ENCODE assay signal across 8 cellular contexts in the genomic region with DNA sequence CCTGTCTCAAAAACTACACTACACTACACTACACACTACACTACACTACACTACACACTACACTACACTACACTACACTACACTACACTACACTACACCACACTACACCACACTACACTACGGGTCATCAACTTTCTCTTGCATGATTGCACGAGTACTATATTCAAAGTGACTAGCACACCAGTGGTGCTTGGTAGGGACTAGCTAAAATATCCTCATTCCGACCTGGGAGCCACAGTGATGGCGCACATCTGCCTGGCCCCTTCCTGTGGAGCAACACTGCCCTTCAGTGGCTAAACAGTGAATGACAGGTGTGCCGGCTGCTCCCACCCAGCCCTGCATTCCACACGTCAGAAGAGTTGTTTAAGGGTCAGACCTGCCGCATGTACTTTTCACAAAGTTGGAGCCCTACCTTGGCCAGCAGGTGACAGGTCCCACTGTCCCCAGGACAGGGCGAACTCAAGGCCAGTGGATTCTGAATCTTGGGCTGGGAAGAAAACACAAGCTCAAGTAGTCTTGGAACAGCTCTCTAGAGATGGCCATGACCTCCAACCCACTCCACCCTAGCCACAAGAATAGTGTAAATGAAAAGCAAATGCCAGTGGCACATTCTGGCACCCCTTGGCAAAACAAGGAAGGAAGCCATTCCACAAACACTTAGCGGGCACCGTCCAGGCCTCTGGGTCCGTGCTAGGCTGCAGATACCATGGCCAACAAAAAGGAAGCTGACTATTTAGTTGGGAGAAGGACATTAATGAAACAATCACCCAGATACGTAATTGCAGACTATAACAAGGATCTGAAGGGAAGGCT. TPM values are rescaled to one million over a fixed set of nuclear protein-coding genes. Genes with fewer than 3 reads are reported as not detected.
DNase-seq lines count a peak whose midpoint lies in the region; ATAC-seq and TF ChIP-seq lines count a peak whose summit lies in the region.

No MANE protein-coding gene starts in this region.

- H4K20me1 ChIP-seq in hepatocyte (ENCODE audit: insufficient read depth, poor library complexity, severe bottlenecking) (no peaks in the 10 kb centered on the region), smooth muscle cell (ENCODE audit: low read depth) (no peaks in the 10 kb centered on the region)

- H3F3A ChIP-seq in smooth muscle cell (ENCODE audit: low read depth): no peaks in the 10 kb centered on the region

- no peaks in the 10 kb centered on the region for H3K9me3 Mint-ChIP-seq in T-helper 2 cell treated with Interferon-gamma antibody and Interleukin-4, amounts not matched to agents 5 μg/mL and 100 μg/mL, for 36 hours

- no peak overlapping the region for H3K9ac ChIP-seq in smooth muscle cell (ENCODE audit: low read depth)

- H3K27ac Mint-ChIP-seq in T-helper 2 cell treated with Interferon-gamma antibody and Interleukin-4, amounts not matched to agents 5 μg/mL and 100 μg/mL, for 36 hours: no peak overlapping the region

- H3K36me3 Mint-ChIP-seq in T-helper 2 cell treated with Interferon-gamma antibody and Interleukin-4, amounts not matched to agents 5 μg/mL and 100 μg/mL, for 36 hours (ENCODE audit: low read depth): no peaks in the 10 kb centered on the region

- DNase-seq in DMS153 treated with DMSO at 0.1 percent for 48 hours (lab: John Stamatoyannopoulos, UW; ENCODE audit: unreplicated experiment) (peak; percentile 52), DMS153 (lab: John Stamatoyannopoulos, UW) (no peak), NCI-H187 (lab: John Stamatoyannopoulos, UW) (peak; percentile 51 to 82), anterior cingulate cortex (lab: John Stamatoyannopoulos, UW) (peak in 57 of 58 donors; percentile 1 to 83 (median 65)), hepatocyte (ENCODE audit: low spot score) (peak; percentile 86), smooth muscle cell (lab: John Stamatoyannopoulos, UW; ENCODE audit: unreplicated experiment) (peak; percentile 25)
- peak; percentile 42 for DNase-seq in T-helper 2 cell treated with Interferon-gamma antibody and Interleukin-4, amounts not matched to agents 5 μg/mL and 100 μg/mL, for 36 hours (ENCODE audit: low spot score)

- WGBS in hepatocyte (ENCODE audit: low lambda C conversion rate, missing lambda C conversion rate): 36% methylated on average over 12 of the region's 12 CpGs
- WGBS in smooth muscle cell (ENCODE audit: low lambda C conversion rate): 35% methylated on average over 12 of the region's 12 CpGs

- peaks cover 3% of the 10 kb centered on the region for H3K27me3 Mint-ChIP-seq in T-helper 2 cell treated with Interferon-gamma antibody and Interleukin-4, amounts not matched to agents 5 μg/mL and 100 μg/mL, for 36 hours (ENCODE audit: low read depth)

- H2AFZ ChIP-seq in hepatocyte (no peak overlapping the region), smooth muscle cell (ENCODE audit: low read depth) (no peak overlapping the region)

- no peaks in the 10 kb centered on the region for H3K9me2 ChIP-seq in hepatocyte (replicated peaks; ENCODE audit: insufficient read depth)

- H3K36me3 ChIP-seq in hepatocyte (replicated peaks; ENCODE audit: insufficient read depth, low read depth): no peaks in the 10 kb centered on the region
- H3K36me3 ChIP-seq in smooth muscle cell (ENCODE audit: low read depth): no peaks in the 10 kb centered on the region

- no peaks in the 10 kb centered on the region for H3K4me1 Mint-ChIP-seq in T-helper 2 cell treated with Interferon-gamma antibody and Interleukin-4, amounts not matched to agents 5 μg/mL and 100 μg/mL, for 36 hours (ENCODE audit: low read depth)

- H3K4me2 ChIP-seq in hepatocyte: no peak overlapping the region
- H3K4me2 ChIP-seq in smooth muscle cell: no peak overlapping the region

- H3K4me3 Mint-ChIP-seq in T-helper 2 cell treated with Interferon-gamma antibody and Interleukin-4, amounts not matched to agents 5 μg/mL and 100 μg/mL, for 36 hours: no peak overlapping the region

- peak; percentile 77 for ATAC-seq in HG02840 (IDR thresholded peaks at IDR 0.05; ENCODE audit: low FRiP score, unreplicated experiment)

- H3K4me3 ChIP-seq in hepatocyte (no peak overlapping the region), smooth muscle cell (no peak overlapping the region)

- H3K27me3 ChIP-seq in hepatocyte: no peaks in the 10 kb centered on the region
- no peaks in the 10 kb centered on the region for H3K27me3 ChIP-seq in smooth muscle cell (ENCODE audit: low read depth)

- H3K27ac ChIP-seq in hepatocyte: peak overlapping the region; percentile 19
- H3K27ac ChIP-seq in smooth muscle cell (ENCODE audit: low read depth): no peak overlapping the region

- TF ChIP-seq CTCF in hepatocyte (IDR thresholded peaks at IDR 0.05; ENCODE audit: poor library complexity) (peak; percentile 97), smooth muscle cell (IDR thresholded peaks at IDR 0.05; ENCODE audit: borderline replicate concordance, insufficient read depth, poor library complexity, severe bottlenecking) (peak; percentile 98)

- peaks cover 2% of the 10 kb centered on the region for H3K79me2 ChIP-seq in hepatocyte
- H3K79me2 ChIP-seq in smooth muscle cell (ENCODE audit: low read depth): no peaks in the 10 kb centered on the region

- H3K4me1 ChIP-seq in hepatocyte (ENCODE audit: insufficient read depth) (peaks cover 14% of the 10 kb centered on the region), smooth muscle cell (ENCODE audit: low read depth) (no peaks in the 10 kb centered on the region)

- H3K9me3 ChIP-seq in hepatocyte (ENCODE audit: low read depth) (no peaks in the 10 kb centered on the region), smooth muscle cell (replicated peaks; ENCODE audit: low read depth) (no peaks in the 10 kb centered on the region)

RNA-seq across cellular contexts. Expression of a gene that starts 45.9 kb away (rescaled TPM):
- total RNA-seq in hepatocyte (390 and 442 TPM in 2 replicates), smooth muscle cell (23.4 and 26.3 TPM in 2 replicates)
- polyA plus RNA-seq in hepatocyte (521 and 613 TPM in 2 replicates), smooth muscle cell (6.6 and 60.1 TPM in 2 replicates)

Comparison
In these comparisons a context has a peak if more than half of its experiments do, and no peak if none do; other contexts are left out.
1. RNA of a gene that starts 45.9 kb away (total RNA-seq): 390 to 442 TPM in hepatocyte; 23.4 to 26.3 TPM in smooth muscle cell; every median in the first group is over 10 times any median in the second.